8 cellular contexts compared by ENCODE assay signal in genomic region chr10:47047577-47048532, GRCh38.
DNase-seq lines count a peak whose midpoint lies in the region; ATAC-seq and TF ChIP-seq lines count a peak whose summit lies in the region.

No MANE protein-coding gene starts in this region.

- no peaks in the 10 kb centered on the region for H3K9me3 ChIP-seq in lower lobe of right lung

- H3K36me3 ChIP-seq in lower lobe of right lung: no peaks in the 10 kb centered on the region

- ATAC-seq in GM19395 (IDR thresholded peaks at IDR 0.05; ENCODE audit: unreplicated experiment) (peak; percentile 56), lower lobe of right lung (peak; percentile 69 to 70), HG02981 (IDR thresholded peaks at IDR 0.05; ENCODE audit: unreplicated experiment) (no peak)

- intact Hi-C loops in lower lobe of right lung (cut with DNase I): loop anchor here (10.0 kb wide), 1 partner anchor 267 kb away; no protein-coding TSS in a partner anchor

- H3K27ac ChIP-seq in coronary artery (no peak overlapping the region), lower lobe of right lung (no peak overlapping the region)

- peaks cover 15% of the 10 kb centered on the region for H3K4me1 ChIP-seq in lower lobe of right lung

- TF ChIP-seq CTCF in coronary artery (IDR thresholded peaks at IDR 0.05): peak; percentile 84
- TF ChIP-seq CTCF in lower lobe of right lung (IDR thresholded peaks at IDR 0.05): peak; percentile 91

- no peaks in the 10 kb centered on the region for H3K27me3 ChIP-seq in lower lobe of right lung (ENCODE audit: low read depth)

- H3K4me3 ChIP-seq in coronary artery: no peak overlapping the region
- H3K4me3 ChIP-seq in lower lobe of right lung: no peak overlapping the region

- DNase-seq in Ammon's horn (ENCODE audit: low spot score): peak; percentile 78
- DNase-seq in NCI-H345 (lab: John Stamatoyannopoulos, UW): peak; percentile 47
- DNase-seq in activated CD4-positive, alpha-beta T cell treated with anti-CD3 and anti-CD28 coated beads, Interleukin-2, amount 50 U/mL, for 4 hours: peak; percentile 74 to 76
- peak; percentile 77 for DNase-seq in coronary artery (ENCODE audit: low spot score)
- peak; percentile 87 for DNase-seq in lower lobe of right lung
- peak; percentile 48 for DNase-seq in stimulated activated CD8-positive, alpha-beta memory T cell treated with anti-CD3 and anti-CD28 coated beads, Interleukin-12 subunit alpha, Interleukin-12 subunit beta, amount 100 ng/mL, for 4 hours (ENCODE audit: low read depth)
